In the genomic region with DNA sequence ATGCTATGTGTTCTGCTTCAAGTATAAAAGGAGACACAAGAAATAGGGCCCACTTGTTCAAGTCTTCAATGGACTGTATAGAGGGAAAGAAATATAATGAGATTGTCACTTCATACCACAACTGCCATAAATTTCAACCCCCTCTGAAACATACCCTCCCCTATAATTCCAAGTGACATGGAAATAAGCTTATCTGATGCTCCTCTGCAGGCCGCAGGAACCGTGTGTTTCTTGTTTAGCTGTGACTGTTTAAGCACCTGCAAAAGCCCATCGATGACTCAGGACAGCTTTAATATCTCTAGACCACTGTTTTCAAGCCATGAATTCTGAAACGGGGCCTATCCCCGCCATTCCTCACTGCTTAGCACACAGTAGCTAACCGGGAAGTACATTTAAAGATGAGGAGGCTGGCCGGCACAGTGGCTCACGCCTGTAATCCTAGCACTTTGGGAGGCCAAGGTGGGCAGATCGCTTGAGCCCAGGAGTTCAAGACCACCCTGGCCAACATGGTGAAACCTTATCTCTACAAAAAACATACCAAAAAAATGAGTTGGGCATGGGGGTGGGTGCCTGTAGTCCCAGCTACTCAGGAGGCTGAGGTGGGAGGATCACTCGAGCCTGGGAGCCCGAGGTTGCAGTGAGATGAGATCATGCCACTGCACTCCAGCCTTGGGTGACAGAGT, we compare ENCODE assay signal across 36 cellular contexts. TPM values are rescaled to one million over a fixed set of nuclear protein-coding genes. Genes with fewer than 3 reads are reported as not detected.
"Had no signal": no experiment of that assay in that cellular context is flagged by ENCODE, and none has a peak within 500 bp of the region (broad histone marks: within the 10 kb centered on the region; RNA-seq: fewer than 3 reads in every experiment).

No MANE protein-coding gene starts in this region.

- H3K27me3 ChIP-seq: adrenal gland, ascending aorta, esophagus muscularis mucosa had no signal

- ATAC-seq: activated CD4-positive, alpha-beta T cell treated with anti-CD3 and anti-CD28 coated beads for 36 hours; activated CD8-positive, alpha-beta memory T cell treated with anti-CD3 and anti-CD28 coated beads, Interleukin-2, amount 10 ng/mL, durations not matched to agents 7 days and 5 days; activated CD8-positive, alpha-beta T cell treated with anti-CD3 and anti-CD28 coated beads, Interleukin-2, amount 10 ng/mL, durations not matched to agents 7 days and 5 days; activated naive CD8-positive, alpha-beta T cell treated with anti-CD3 and anti-CD28 coated beads, Interleukin-2, amount 50 U/mL, for 24 hours; effector memory CD8-positive, alpha-beta T cell; T-helper 17 cell had no signal

- H3K9me3 Mint-ChIP-seq: activated CD4-positive, alpha-beta memory T cell treated with anti-CD3 and anti-CD28 coated beads for 36 hours; activated CD4-positive, alpha-beta T cell treated with anti-CD3 and anti-CD28 coated beads, Interleukin-2, amount 10 ng/mL, durations not matched to agents 24 days and 14 days; activated naive CD4-positive, alpha-beta T cell treated with anti-CD3 and anti-CD28 coated beads for 36 hours; activated naive CD4-positive, alpha-beta T cell treated with anti-CD3 and anti-CD28 coated beads, Interleukin-2, amount 50 U/mL, for 24 hours; activated naive CD8-positive, alpha-beta T cell treated with anti-CD3 and anti-CD28 coated beads for 36 hours; activated naive CD8-positive, alpha-beta T cell treated with anti-CD3 and anti-CD28 coated beads, Interleukin-2, amount 50 U/mL, for 24 hours; activated T-helper 1 cell treated with anti-CD3 and anti-CD28 coated beads, Interleukin-12 subunit alpha, Interleukin-12 subunit beta, Interleukin-2, Interleukin-4 antibody, amounts not matched to agents 30 ng/mL and 10 ng/mL and 1 ng/mL, durations not matched to agents 14 hours and 24 hours and 36 hours; activated T-helper 2 cell treated with anti-CD3 and anti-CD28 coated beads, Interferon-gamma antibody, Interleukin-2, Interleukin-4, amounts not matched to agents 10 μg/mL and 5 μg/mL and 100 μg/mL, durations not matched to agents 14 hours and 24 hours and 36 hours; central memory CD8-positive, alpha-beta T cell; effector memory CD8-positive, alpha-beta T cell; T-helper 2 cell treated with Interferon-gamma antibody and Interleukin-4, amounts not matched to agents 5 μg/mL and 100 μg/mL, for 36 hours had no signal

- H3K9me3 ChIP-seq: adrenal gland, ascending aorta, esophagus muscularis mucosa had no signal

- H3K4me3 ChIP-seq: adrenal gland, ascending aorta, esophagus muscularis mucosa had no signal

- H3K27me3 Mint-ChIP-seq: activated CD4-positive, alpha-beta memory T cell treated with anti-CD3 and anti-CD28 coated beads for 36 hours; activated CD4-positive, alpha-beta T cell treated with anti-CD3 and anti-CD28 coated beads for 36 hours; activated CD4-positive, alpha-beta T cell treated with anti-CD3 and anti-CD28 coated beads, Interleukin-2, amount 10 ng/mL, durations not matched to agents 24 days and 14 days; activated CD8-positive, alpha-beta memory T cell treated with anti-CD3 and anti-CD28 coated beads, Interleukin-2, amount 10 ng/mL, durations not matched to agents 7 days and 5 days; activated naive CD4-positive, alpha-beta T cell treated with anti-CD3 and anti-CD28 coated beads, Interleukin-2, amount 50 U/mL, for 24 hours; activated naive CD8-positive, alpha-beta T cell treated with anti-CD3 and anti-CD28 coated beads for 36 hours; activated naive CD8-positive, alpha-beta T cell treated with anti-CD3 and anti-CD28 coated beads, Interleukin-2, amount 50 U/mL, for 24 hours; brain; central memory CD8-positive, alpha-beta T cell; effector memory CD8-positive, alpha-beta T cell; T-helper 17 cell had no signal

- DNase-seq: activated CD4-positive, alpha-beta memory T cell treated with anti-CD3 and anti-CD28 coated beads for 36 hours; activated CD4-positive, alpha-beta T cell treated with anti-CD3 and anti-CD28 coated beads for 36 hours; activated CD4-positive, alpha-beta T cell treated with anti-CD3 and anti-CD28 coated beads, Interleukin-2, amount 10 ng/mL, durations not matched to agents 24 days and 14 days; activated CD4-positive, CD25-positive, alpha-beta regulatory T cell; activated CD4-positive, CD25-positive, alpha-beta regulatory T cell treated with anti-CD3 and anti-CD28 coated beads, Interleukin-2, amount 50 U/mL, for 72 hours; activated CD8-positive, alpha-beta memory T cell treated with anti-CD3 and anti-CD28 coated beads, Interleukin-2, amount 10 ng/mL, durations not matched to agents 7 days and 5 days; activated CD8-positive, alpha-beta memory T cell treated with anti-CD3 and anti-CD28 coated beads, Interleukin-2, amount 50 U/mL, for 4 hours; activated CD8-positive, alpha-beta T cell treated with anti-CD3 and anti-CD28 coated beads, Interleukin-2, amount 10 ng/mL, durations not matched to agents 7 days and 5 days; activated effector memory CD4-positive, alpha-beta T cell treated with anti-CD3 and anti-CD28 coated beads, Interleukin-2, amount 50 U/mL, for 16 hours; activated naive CD4-positive, alpha-beta T cell treated with anti-CD3 and anti-CD28 coated beads for 36 hours; activated naive CD8-positive, alpha-beta T cell treated with anti-CD3 and anti-CD28 coated beads for 36 hours; activated naive CD8-positive, alpha-beta T cell treated with anti-CD3 and anti-CD28 coated beads, Interleukin-2, amount 50 U/mL, for 24 hours; activated T-cell treated with anti-CD3 and anti-CD28 coated beads, Interleukin-2, amount 50 U/mL, for 1 hour; activated T-cell treated with anti-CD3 and anti-CD28 coated beads, Interleukin-2, amount 50 U/mL, for 48 hours; cortex of kidney; dermis blood vessel endothelial cell; effector CD4-positive, alpha-beta T cell; effector memory CD8-positive, alpha-beta T cell; erythroblast; foreskin melanocyte; head of caudate nucleus; T-helper 1 cell; T-helper 17 cell; T1000; WERI-Rb-1 had no signal

- H3K27ac ChIP-seq: adrenal gland, ascending aorta, esophagus muscularis mucosa, WERI-Rb-1 had no signal

- H3K4me3 Mint-ChIP-seq: activated CD4-positive, alpha-beta memory T cell treated with anti-CD3 and anti-CD28 coated beads for 36 hours; activated CD4-positive, alpha-beta T cell treated with anti-CD3 and anti-CD28 coated beads for 36 hours; activated CD4-positive, alpha-beta T cell treated with anti-CD3 and anti-CD28 coated beads, Interleukin-2, amount 10 ng/mL, durations not matched to agents 24 days and 14 days; activated CD8-positive, alpha-beta memory T cell treated with anti-CD3 and anti-CD28 coated beads, Interleukin-2, amount 10 ng/mL, durations not matched to agents 7 days and 5 days; activated CD8-positive, alpha-beta T cell treated with anti-CD3 and anti-CD28 coated beads, Interleukin-2, amount 10 ng/mL, durations not matched to agents 7 days and 5 days; activated naive CD4-positive, alpha-beta T cell treated with anti-CD3 and anti-CD28 coated beads for 36 hours; activated naive CD4-positive, alpha-beta T cell treated with anti-CD3 and anti-CD28 coated beads, Interleukin-2, amount 50 U/mL, for 24 hours; activated naive CD8-positive, alpha-beta T cell treated with anti-CD3 and anti-CD28 coated beads for 36 hours; activated naive CD8-positive, alpha-beta T cell treated with anti-CD3 and anti-CD28 coated beads, Interleukin-2, amount 50 U/mL, for 24 hours; activated T-helper 1 cell treated with anti-CD3 and anti-CD28 coated beads, Interleukin-12 subunit alpha, Interleukin-12 subunit beta, Interleukin-2, Interleukin-4 antibody, amounts not matched to agents 30 ng/mL and 10 ng/mL and 1 ng/mL, durations not matched to agents 14 hours and 24 hours and 36 hours; central memory CD8-positive, alpha-beta T cell; effector memory CD8-positive, alpha-beta T cell; T-helper 17 cell; T-helper 2 cell treated with Interferon-gamma antibody and Interleukin-4, amounts not matched to agents 5 μg/mL and 100 μg/mL, for 36 hours had no signal

- H3K27ac Mint-ChIP-seq: activated CD4-positive, alpha-beta memory T cell treated with anti-CD3 and anti-CD28 coated beads for 36 hours; activated CD4-positive, alpha-beta T cell treated with anti-CD3 and anti-CD28 coated beads for 36 hours; activated CD4-positive, alpha-beta T cell treated with anti-CD3 and anti-CD28 coated beads, Interleukin-2, amount 10 ng/mL, durations not matched to agents 24 days and 14 days; activated CD8-positive, alpha-beta memory T cell treated with anti-CD3 and anti-CD28 coated beads, Interleukin-2, amount 10 ng/mL, durations not matched to agents 7 days and 5 days; activated CD8-positive, alpha-beta T cell treated with anti-CD3 and anti-CD28 coated beads, Interleukin-2, amount 10 ng/mL, durations not matched to agents 7 days and 5 days; activated naive CD4-positive, alpha-beta T cell treated with anti-CD3 and anti-CD28 coated beads for 36 hours; activated naive CD4-positive, alpha-beta T cell treated with anti-CD3 and anti-CD28 coated beads, Interleukin-2, amount 50 U/mL, for 24 hours; activated naive CD8-positive, alpha-beta T cell treated with anti-CD3 and anti-CD28 coated beads for 36 hours; activated naive CD8-positive, alpha-beta T cell treated with anti-CD3 and anti-CD28 coated beads, Interleukin-2, amount 50 U/mL, for 24 hours; activated T-helper 1 cell treated with anti-CD3 and anti-CD28 coated beads, Interleukin-12 subunit alpha, Interleukin-12 subunit beta, Interleukin-2, Interleukin-4 antibody, amounts not matched to agents 30 ng/mL and 10 ng/mL and 1 ng/mL, durations not matched to agents 14 hours and 24 hours and 36 hours; activated T-helper 2 cell treated with anti-CD3 and anti-CD28 coated beads, Interferon-gamma antibody, Interleukin-2, Interleukin-4, amounts not matched to agents 10 μg/mL and 5 μg/mL and 100 μg/mL, durations not matched to agents 14 hours and 24 hours and 36 hours; brain; effector memory CD8-positive, alpha-beta T cell; T-helper 17 cell; T-helper 2 cell treated with Interferon-gamma antibody and Interleukin-4, amounts not matched to agents 5 μg/mL and 100 μg/mL, for 36 hours had no signal

RNA-seq across cellular contexts. Expression of gene RIPPLY3, which starts 44.3 kb away (rescaled TPM):
- total RNA-seq: activated T-helper 2 cell treated with anti-CD3 and anti-CD28 coated beads, Interferon-gamma antibody, Interleukin-2, Interleukin-4, amounts not matched to agents 10 μg/mL and 5 μg/mL and 100 μg/mL, durations not matched to agents 14 hours and 24 hours and 36 hours; ascending aorta; cardiac septum; esophagus muscularis mucosa; fibroblast of lung; T-helper 17 cell had no signal
